In genomic region chrX:71514367-71515038, GRCh38 we compare ENCODE assay signal across 11 cellular contexts. TPM values are rescaled to one million over a fixed set of nuclear protein-coding genes. Genes with fewer than 3 reads are reported as not detected.
A peak's percentile ranks its signal among the peaks of the same experiment; 100 is the strongest.
DNase-seq lines count a peak whose midpoint lies in the region; ATAC-seq and TF ChIP-seq lines count a peak whose summit lies in the region.
"Had no signal": no experiment of that assay in that cellular context is flagged by ENCODE, and none has a peak within 500 bp of the region (broad histone marks: within the 10 kb centered on the region; RNA-seq: fewer than 3 reads in every experiment).

No MANE protein-coding gene starts in this region.

- no peak overlapping the region for H3K4me3 Mint-ChIP-seq in HFFc6

- TF ChIP-seq POLR2A in GM18505 (IDR thresholded peaks at IDR 0.05; ENCODE audit: borderline replicate concordance, extremely low read depth, insufficient read depth, insufficient read length): no peak

- H3K9me3 Mint-ChIP-seq in HFFc6: no peaks in the 10 kb centered on the region

- DNase-seq in HFFc6 (no peak), SKM-1 (lab: John Stamatoyannopoulos, UW; ENCODE audit: unreplicated experiment) (peak; percentile 7), myocyte (ENCODE audit: low read depth) (peak; percentile 14), hippocampal formation (lab: John Stamatoyannopoulos, UW) (no peak), iPS-NIHi11 (ENCODE audit: low spot score) (no peak), NCI-H146 (lab: John Stamatoyannopoulos, UW) (no peak), activated T-cell treated with anti-CD3 and anti-CD28 coated beads for 4 hours (no peak)
- DNase-seq: posterior cingulate gyrus, SJCRH30, upper lobe of left lung had no signal

- no peak for TF ChIP-seq CTCF in HFFc6 (IDR thresholded peaks at IDR 0.05)

- H3K27me3 Mint-ChIP-seq in HFFc6 (ENCODE audit: insufficient read depth): peaks cover 1% of the 10 kb centered on the region

- H3K36me3 Mint-ChIP-seq in HFFc6 (ENCODE audit: low read depth): no peaks in the 10 kb centered on the region

- peaks cover 12% of the 10 kb centered on the region for H3K4me1 Mint-ChIP-seq in HFFc6 (ENCODE audit: low read depth)

- H3K27ac Mint-ChIP-seq in HFFc6: peak overlapping the region; percentile 1; the same call in 1 of the 2 replicates

- ATAC-seq in GM18505 (IDR thresholded peaks at IDR 0.05; ENCODE audit: unreplicated experiment): peak; percentile 50

RNA-seq across cellular contexts. Expression of gene OGT, which starts 18.4 kb away (rescaled TPM):
- total RNA-seq in HFFc6 (2021; fragmentation: NEBNext Ultra II Directional; extraction: Animal tissue kit (Norgen Biotek cat#: 25700)): 10 to 100 TPM; 52.9 to 77.5 (median 57.7) TPM
- total RNA-seq in myocyte: 105 and 154 TPM in 2 replicates
- polyA plus RNA-seq in myocyte (2012): 88.1 TPM

Comparison
In these comparisons a context has a peak if more than half of its experiments do, and no peak if none do; other contexts are left out.
1. DNase-seq: peak in SKM-1 (single experiment) and myocyte (single experiment); none in HFFc6 (single experiment), hippocampal formation (0 of 2), iPS-NIHi11 (single experiment), NCI-H146 (single experiment) and activated T-cell treated with anti-CD3 and anti-CD28 coated beads for 4 hours (single experiment).